Comparison of ENCODE assay signal across 8 cellular contexts in genomic region chr6:116531675-116532570, GRCh38. TPM values are rescaled to one million over a fixed set of nuclear protein-coding genes. Genes with fewer than 3 reads are reported as not detected.
DNase-seq lines count a peak whose midpoint lies in the region; ATAC-seq and TF ChIP-seq lines count a peak whose summit lies in the region.

No MANE protein-coding gene starts in this region.

- H3K9me3 ChIP-seq in right atrium auricular region (no peaks in the 10 kb centered on the region), smooth muscle cell (replicated peaks; ENCODE audit: low read depth) (no peaks in the 10 kb centered on the region)

- H3K4me2 ChIP-seq in smooth muscle cell: no peak overlapping the region

- no peaks in the 10 kb centered on the region for H3K36me3 ChIP-seq in right atrium auricular region
- H3K36me3 ChIP-seq in smooth muscle cell (ENCODE audit: low read depth): no peaks in the 10 kb centered on the region

- H4K20me1 ChIP-seq in smooth muscle cell (ENCODE audit: low read depth): no peaks in the 10 kb centered on the region

- H3K27ac ChIP-seq in right atrium auricular region (no peak overlapping the region), smooth muscle cell (ENCODE audit: low read depth) (no peak overlapping the region)

- no peaks in the 10 kb centered on the region for H3K27me3 ChIP-seq in right atrium auricular region
- H3K27me3 ChIP-seq in smooth muscle cell (ENCODE audit: low read depth): no peaks in the 10 kb centered on the region

- H3F3A ChIP-seq in smooth muscle cell (ENCODE audit: low read depth): no peaks in the 10 kb centered on the region

- H3K4me3 ChIP-seq in right atrium auricular region (no peak overlapping the region), smooth muscle cell (no peak overlapping the region)

- peaks cover 17% of the 10 kb centered on the region for H3K27me3 Mint-ChIP-seq in activated naive CD8-positive, alpha-beta T cell treated with anti-CD3 and anti-CD28 coated beads, Interleukin-2, amount 50 U/mL, for 24 hours

- H3K36me3 Mint-ChIP-seq in activated naive CD8-positive, alpha-beta T cell treated with anti-CD3 and anti-CD28 coated beads, Interleukin-2, amount 50 U/mL, for 24 hours (ENCODE audit: low read depth): no peaks in the 10 kb centered on the region

- no peaks in the 10 kb centered on the region for H3K79me2 ChIP-seq in smooth muscle cell (ENCODE audit: low read depth)

- 84% methylated on average over 12 of the region's 12 CpGs for WGBS in smooth muscle cell (ENCODE audit: low lambda C conversion rate)

- H2AFZ ChIP-seq in smooth muscle cell (ENCODE audit: low read depth): peak overlapping the region; percentile 57

- H3K27ac Mint-ChIP-seq in activated naive CD8-positive, alpha-beta T cell treated with anti-CD3 and anti-CD28 coated beads, Interleukin-2, amount 50 U/mL, for 24 hours: no peak overlapping the region

- no peak overlapping the region for H3K9ac ChIP-seq in smooth muscle cell (ENCODE audit: low read depth)

- TF ChIP-seq CTCF in right atrium auricular region (IDR thresholded peaks at IDR 0.05): peak; percentile 71 to 87
- TF ChIP-seq CTCF in smooth muscle cell (IDR thresholded peaks at IDR 0.05; ENCODE audit: borderline replicate concordance, insufficient read depth, poor library complexity, severe bottlenecking): peak; percentile 79

- no peak overlapping the region for H3K4me3 Mint-ChIP-seq in activated naive CD8-positive, alpha-beta T cell treated with anti-CD3 and anti-CD28 coated beads, Interleukin-2, amount 50 U/mL, for 24 hours

- H3K4me1 ChIP-seq in right atrium auricular region: no peaks in the 10 kb centered on the region
- H3K4me1 ChIP-seq in smooth muscle cell (ENCODE audit: low read depth): peaks cover 20% of the 10 kb centered on the region

- peak; percentile 74 for ATAC-seq in GM21786 (IDR thresholded peaks at IDR 0.05; ENCODE audit: unreplicated experiment)
- peak; percentile 71 for ATAC-seq in activated naive CD8-positive, alpha-beta T cell treated with anti-CD3 and anti-CD28 coated beads, Interleukin-2, amount 50 U/mL, for 24 hours
- no peak for ATAC-seq in HG03097 (IDR thresholded peaks at IDR 0.05; ENCODE audit: low FRiP score, unreplicated experiment)

- no peaks in the 10 kb centered on the region for H3K4me1 Mint-ChIP-seq in activated naive CD8-positive, alpha-beta T cell treated with anti-CD3 and anti-CD28 coated beads, Interleukin-2, amount 50 U/mL, for 24 hours

- DNase-seq in GF-D8 (lab: John Stamatoyannopoulos, UW) (peak; percentile 28), LoVo (ENCODE audit: low spot score) (peak; percentile 65), SKM-1 treated with dmso at 0.1 percent for 144 hours (lab: John Stamatoyannopoulos, UW; ENCODE audit: unreplicated experiment) (peak; percentile 79), right atrium auricular region (ENCODE audit: low spot score) (no peak), smooth muscle cell (lab: John Stamatoyannopoulos, UW; ENCODE audit: unreplicated experiment) (no peak)
- DNase-seq in activated naive CD8-positive, alpha-beta T cell treated with anti-CD3 and anti-CD28 coated beads, Interleukin-2, amount 50 U/mL, for 24 hours: peak; percentile 57

- H3K9me3 Mint-ChIP-seq in activated naive CD8-positive, alpha-beta T cell treated with anti-CD3 and anti-CD28 coated beads, Interleukin-2, amount 50 U/mL, for 24 hours: no peaks in the 10 kb centered on the region

RNA-seq across cellular contexts. Expression of gene TRAPPC3L, which starts 13.6 kb away (rescaled TPM):
- total RNA-seq in right atrium auricular region: under 1 TPM in 1 of 2 donors, not detected in 1; 0.20 TPM
- total RNA-seq in smooth muscle cell: not detected in 2 replicates
- polyA plus RNA-seq in smooth muscle cell: 0.11 TPM in 1 of 2 replicates, not detected in the other

RNA-seq across cellular contexts. Expression of gene CALHM5, which starts 20.5 kb away (rescaled TPM):
- total RNA-seq in right atrium auricular region: 1 to 10 TPM; 2.3 to 3.4 TPM
- total RNA-seq in smooth muscle cell: 3.9 and 4.8 TPM in 2 replicates
- 1.9 and 2.1 TPM in 2 replicates for polyA plus RNA-seq in smooth muscle cell

RNA-seq across cellular contexts. Expression of gene CALHM4, which starts 21.6 kb away (rescaled TPM):
- total RNA-seq in right atrium auricular region (not detected), smooth muscle cell (not detected in 2 replicates)
- polyA plus RNA-seq in smooth muscle cell: not detected in 2 replicates

RNA-seq across cellular contexts. Expression of gene RWDD1, which starts 39.4 kb away (rescaled TPM):
- total RNA-seq in right atrium auricular region: 10 to 100 TPM; 42.2 to 46.9 TPM
- total RNA-seq in smooth muscle cell: 58.5 and 69.4 TPM in 2 replicates
- polyA plus RNA-seq in smooth muscle cell: 64.0 and 66.1 TPM in 2 replicates

Comparison
In these comparisons a context has a peak if more than half of its experiments do, and no peak if none do; other contexts are left out.
1. DNase-seq: peak in GF-D8 (single experiment), LoVo (single experiment), SKM-1 treated with dmso at 0.1 percent for 144 hours (single experiment) and activated naive CD8-positive, alpha-beta T cell treated with anti-CD3 and anti-CD28 coated beads, Interleukin-2, amount 50 U/mL, for 24 hours (single experiment); none in right atrium auricular region (single experiment) and smooth muscle cell (single experiment).